In the genomic region with DNA sequence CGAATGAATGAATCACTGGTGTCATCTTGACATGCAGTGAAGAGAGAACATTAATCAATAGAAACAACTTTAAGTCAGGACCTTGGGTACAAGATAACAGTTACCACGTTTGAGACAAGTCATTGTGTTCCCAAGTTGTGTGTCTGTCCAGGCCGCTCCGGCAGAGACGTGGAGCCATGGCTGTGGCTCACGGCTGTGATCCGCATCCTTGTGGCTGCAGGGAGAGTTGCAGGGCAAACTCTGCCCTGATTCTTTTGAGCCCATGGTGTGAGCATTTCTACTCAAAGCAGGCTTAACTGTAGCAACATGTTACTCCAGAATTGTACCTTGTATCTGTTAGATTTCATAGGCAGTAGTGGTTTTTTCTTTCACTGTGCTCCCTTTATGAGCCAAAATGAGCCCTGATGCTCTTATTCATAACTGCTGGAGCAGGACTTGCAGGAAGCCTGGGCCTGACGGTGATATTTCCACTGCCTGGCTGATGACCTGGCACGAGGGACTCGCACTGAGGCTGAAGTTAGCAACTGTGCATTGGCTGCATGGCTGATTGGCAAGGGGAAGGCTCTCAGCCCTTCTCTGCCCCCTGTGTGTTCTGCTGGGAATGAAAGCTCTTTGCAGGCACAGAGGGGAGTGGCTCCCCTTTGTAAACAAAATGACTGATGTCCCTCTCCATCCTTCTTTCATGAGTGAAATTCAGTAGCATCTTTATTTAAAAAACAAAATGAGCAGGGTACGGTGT, we compare ENCODE assay signal across 20 cellular contexts.
DNase-seq lines count a peak whose midpoint lies in the region; ATAC-seq and TF ChIP-seq lines count a peak whose summit lies in the region.
"Had no signal": no experiment of that assay in that cellular context is flagged by ENCODE, and none has a peak within 500 bp of the region (broad histone marks: within the 10 kb centered on the region; RNA-seq: fewer than 3 reads in every experiment).

No MANE protein-coding gene starts in this region.

- H3K9me3 Mint-ChIP-seq in glutamatergic neuron (ENCODE audit: unreplicated experiment), result no peaks in the 10 kb centered on the region
- H3K9me3 Mint-ChIP-seq: activated CD4-positive, alpha-beta memory T cell treated with anti-CD3 and anti-CD28 coated beads for 36 hours had no signal

- DNase-seq in H7 (peak; percentile 37), NCI-H510A (lab: John Stamatoyannopoulos, UW) (peak; percentile 36), glutamatergic neuron (peak; percentile 24), NCI-H1694 treated with DMSO at 0.1 percent for 48 hours (lab: John Stamatoyannopoulos, UW) (no peak), right cardiac atrium (no peak), H4 (ENCODE audit: low spot score) (no peak)
- DNase-seq: activated CD4-positive, alpha-beta memory T cell treated with anti-CD3 and anti-CD28 coated beads for 36 hours; activated naive CD8-positive, alpha-beta T cell treated with anti-CD3 and anti-CD28 coated beads, Interleukin-2, amount 10 ng/mL, durations not matched to agents 7 days and 5 days; DMS79; dorsolateral prefrontal cortex; esophagus squamous epithelium; heart left ventricle; mucosa of descending colon; NCI-H446; stimulated activated CD4-positive, alpha-beta T cell treated with anti-CD3 and anti-CD28 coated beads, Interleukin-4, amount 100 ng/mL, for 24 hours; stimulated activated CD8-positive, alpha-beta memory T cell treated with anti-CD3 and anti-CD28 coated beads, Interleukin-4, amount 100 ng/mL, for 48 hours; SW 1271 had no signal

- no peak overlapping the region for H2AFZ ChIP-seq in parathyroid adenoma

- peaks cover 12% of the 10 kb centered on the region for H3K36me3 Mint-ChIP-seq in glutamatergic neuron (ENCODE audit: unreplicated experiment)
- H3K36me3 Mint-ChIP-seq: activated CD4-positive, alpha-beta memory T cell treated with anti-CD3 and anti-CD28 coated beads for 36 hours; activated naive CD8-positive, alpha-beta T cell treated with anti-CD3 and anti-CD28 coated beads, Interleukin-2, amount 10 ng/mL, durations not matched to agents 7 days and 5 days had no signal

- no peak overlapping the region for H3K9ac ChIP-seq in parathyroid adenoma
- H3K9ac ChIP-seq: BLaER1, KMS-11 had no signal

- no peaks in the 10 kb centered on the region for H3K27me3 ChIP-seq in H7 (ENCODE audit: control insufficient read depth, insufficient read depth, low read length)
- H3K27me3 ChIP-seq in parathyroid adenoma (ENCODE audit: control insufficient read depth, insufficient read depth, low read length), result no peaks in the 10 kb centered on the region
- H3K27me3 ChIP-seq in right cardiac atrium (ENCODE audit: control insufficient read depth, insufficient read depth), result no peaks in the 10 kb centered on the region
- H3K27me3 ChIP-seq: BLaER1 had no signal

- TF ChIP-seq CTCF in glutamatergic neuron (IDR thresholded peaks at IDR 0.05; ENCODE audit: partially characterized antibody, unreplicated experiment) (peak; percentile 18), parathyroid adenoma (IDR thresholded peaks at IDR 0.05) (peak; percentile 25)

- no peak overlapping the region for H3K4me3 Mint-ChIP-seq in glutamatergic neuron (ENCODE audit: unreplicated experiment)
- H3K4me3 Mint-ChIP-seq: activated CD4-positive, alpha-beta memory T cell treated with anti-CD3 and anti-CD28 coated beads for 36 hours; activated naive CD8-positive, alpha-beta T cell treated with anti-CD3 and anti-CD28 coated beads, Interleukin-2, amount 10 ng/mL, durations not matched to agents 7 days and 5 days had no signal

- WGBS in right cardiac atrium, result 48% methylated on average over 11 of the region's 11 CpGs

- H3K27me3 Mint-ChIP-seq in glutamatergic neuron (ENCODE audit: unreplicated experiment), result no peaks in the 10 kb centered on the region
- H3K27me3 Mint-ChIP-seq: activated naive CD8-positive, alpha-beta T cell treated with anti-CD3 and anti-CD28 coated beads, Interleukin-2, amount 10 ng/mL, durations not matched to agents 7 days and 5 days had no signal

- no peaks in the 10 kb centered on the region for H3K36me3 ChIP-seq in H7 (replicated peaks; ENCODE audit: control insufficient read depth, insufficient read depth, low read length)
- H3K36me3 ChIP-seq in parathyroid adenoma (ENCODE audit: control insufficient read depth, insufficient read depth, low read length), result no peaks in the 10 kb centered on the region
- H3K36me3 ChIP-seq: BLaER1, esophagus squamous epithelium, heart left ventricle had no signal

- H3K27ac ChIP-seq in parathyroid adenoma (no peak overlapping the region), right cardiac atrium (ENCODE audit: low read length) (no peak overlapping the region)
- H3K27ac ChIP-seq: BLaER1, dorsolateral prefrontal cortex, esophagus squamous epithelium, heart left ventricle, KMS-11 had no signal

- no peak for ATAC-seq in right cardiac atrium
- ATAC-seq: heart left ventricle, mucosa of descending colon had no signal

- no peaks in the 10 kb centered on the region for H3K79me2 ChIP-seq in parathyroid adenoma

- intact Hi-C loops in right cardiac atrium (cut with DNase I), result no loop called here

- H3K9me3 ChIP-seq in parathyroid adenoma (ENCODE audit: control insufficient read depth, low read length), result no peaks in the 10 kb centered on the region
- no peaks in the 10 kb centered on the region for H3K9me3 ChIP-seq in right cardiac atrium (ENCODE audit: control insufficient read depth, low read length)
- H3K9me3 ChIP-seq: BLaER1, esophagus squamous epithelium, heart left ventricle, mucosa of descending colon had no signal

- H3K4me1 Mint-ChIP-seq in glutamatergic neuron (ENCODE audit: low read depth, unreplicated experiment), result no peaks in the 10 kb centered on the region
- H3K4me1 Mint-ChIP-seq: activated naive CD8-positive, alpha-beta T cell treated with anti-CD3 and anti-CD28 coated beads, Interleukin-2, amount 10 ng/mL, durations not matched to agents 7 days and 5 days had no signal

- no peak overlapping the region for H3K27ac Mint-ChIP-seq in glutamatergic neuron (ENCODE audit: unreplicated experiment)
- H3K27ac Mint-ChIP-seq: activated CD4-positive, alpha-beta memory T cell treated with anti-CD3 and anti-CD28 coated beads for 36 hours; activated naive CD8-positive, alpha-beta T cell treated with anti-CD3 and anti-CD28 coated beads, Interleukin-2, amount 10 ng/mL, durations not matched to agents 7 days and 5 days had no signal

- H3K4me3 ChIP-seq in H7 (ENCODE audit: insufficient read depth, low read depth, low read length) (no peak overlapping the region), parathyroid adenoma (ENCODE audit: low read depth, low read length) (no peak overlapping the region), right cardiac atrium (ENCODE audit: low read length) (no peak overlapping the region)
- H3K4me3 ChIP-seq: BLaER1, dorsolateral prefrontal cortex, esophagus squamous epithelium, heart left ventricle, mucosa of descending colon had no signal

- no peak overlapping the region for H3K4me2 ChIP-seq in parathyroid adenoma (ENCODE audit: low read length)
- H3K4me2 ChIP-seq: BLaER1, KMS-11 had no signal

- H3K4me1 ChIP-seq in parathyroid adenoma, result no peaks in the 10 kb centered on the region
- no peaks in the 10 kb centered on the region for H3K4me1 ChIP-seq in right cardiac atrium (ENCODE audit: control insufficient read depth, insufficient read depth, low read length)
- H3K4me1 ChIP-seq: BLaER1, esophagus squamous epithelium, heart left ventricle had no signal

Comparison
In these comparisons a context has a peak if more than half of its experiments do, and no peak if none do; other contexts are left out.
1. DNase-seq: peak in H7 (single experiment), NCI-H510A (single experiment) and glutamatergic neuron (single experiment); none in NCI-H1694 treated with DMSO at 0.1 percent for 48 hours (single experiment), right cardiac atrium (0 of 3) and H4 (single experiment).